9 cellular contexts compared by ENCODE assay signal in the genomic region with DNA sequence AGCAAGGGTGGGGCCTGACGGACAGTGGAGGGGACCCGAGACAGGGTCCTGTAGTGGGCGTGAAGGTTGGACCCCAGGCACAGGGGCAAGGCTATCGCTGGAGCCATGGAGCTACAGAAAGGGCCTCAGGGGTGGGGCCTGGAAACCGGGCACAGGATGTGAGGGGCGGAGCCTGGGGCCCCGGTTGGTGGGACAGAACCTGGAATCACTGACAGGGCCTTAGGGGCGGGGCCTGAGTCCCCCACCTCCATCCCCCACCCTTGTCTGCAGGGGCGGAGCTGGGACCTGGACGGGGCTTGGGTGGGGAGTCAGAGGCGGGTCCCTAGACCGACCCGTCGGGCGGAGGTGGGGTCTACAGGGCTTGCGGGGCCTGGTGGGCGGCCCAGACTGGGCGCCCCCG. TPM values are rescaled to one million over a fixed set of nuclear protein-coding genes. Genes with fewer than 3 reads are reported as not detected.
DNase-seq lines count a peak whose midpoint lies in the region; FAIRE-seq and TF ChIP-seq lines count a peak whose summit lies in the region.
"Had no signal": no experiment of that assay in that cellular context is flagged by ENCODE, and none has a peak within 500 bp of the region (broad histone marks: within the 10 kb centered on the region; RNA-seq: fewer than 3 reads in every experiment).

No MANE protein-coding gene starts in this region.

- in situ Hi-C loops in astrocyte of the spinal cord (cut with HindIII; ENCODE audit: low sequenced_read_pairs) = no loop called here

- peak; percentile 21 for DNase-seq in stimulated activated CD4-positive, alpha-beta T cell treated with anti-CD3 and anti-CD28 coated beads, Interleukin-12 subunit alpha, Interleukin-12 subunit beta, amount 100 ng/mL, for 4 hours
- no peak for DNase-seq in stimulated activated CD4-positive, alpha-beta T cell treated with anti-CD3 and anti-CD28 coated beads, Interleukin-4, amount 100 ng/mL, for 24 hours
- peak; percentile 26 for DNase-seq in astrocyte of the spinal cord (ENCODE audit: low read depth, low spot score)
- DNase-seq in kidney epithelial cell (ENCODE audit: low read depth) = no peak
- peak; percentile 70 for DNase-seq in stomach
- no peak for DNase-seq in T-helper 2 cell
- no peak for DNase-seq in GM12891 (ENCODE audit: insufficient read length, low spot score)
- DNase-seq in activated effector memory CD4-positive, alpha-beta T cell treated with Interleukin-2 at 50 U/mL for 16 hours = no peak

- no peak for TF ChIP-seq EP300 in stomach (IDR thresholded peaks at IDR 0.05)

- peaks cover 17 to 26% (median 20%) of the 10 kb centered on the region in 4 donors for H3K4me1 ChIP-seq in stomach

- H3K4me3 ChIP-seq in astrocyte of the spinal cord (ENCODE audit: low read depth, low read length) = no peak overlapping the region
- peak overlapping the region; percentile 18 for H3K4me3 ChIP-seq in kidney epithelial cell (ENCODE audit: low read depth, low read length)
- peak overlapping the region; percentile 53 to 57 (median 54) for H3K4me3 ChIP-seq in stomach

- peak overlapping the region in 4 of 5 donors; percentile 59 to 82 (median 76) for H3K27ac ChIP-seq in stomach

- TF ChIP-seq POLR2A in stomach (IDR thresholded peaks at IDR 0.05) = no peak
- no peak for TF ChIP-seq POLR2A in GM12891 (IDR thresholded peaks at IDR 0.05; ENCODE audit: low read depth, low read length)

- intact Hi-C loops in stomach (cut with DNase I; ENCODE audit: low total_unique reads) = no loop called here

- H3K9me3 ChIP-seq in stomach = no peaks in the 10 kb centered on the region

- WGBS in stomach, 5 donors = 10 to 27% (median 14%) methylated on average over 8 to 19 of the region's 19 CpGs

- H3K36me3 ChIP-seq in kidney epithelial cell (ENCODE audit: control insufficient read depth, insufficient read depth, low read length) = no peaks in the 10 kb centered on the region
- peaks cover 7 to 70% (median 64%) of the 10 kb centered on the region in 4 donors for H3K36me3 ChIP-seq in stomach

- H3K27me3 ChIP-seq in kidney epithelial cell (ENCODE audit: control insufficient read depth, insufficient read depth, low read length) (no peaks in the 10 kb centered on the region), stomach (no peaks in the 10 kb centered on the region)

- no peak for FAIRE-seq in GM12891 (lab: Jason Lieb, UNC)

- TF ChIP-seq CTCF in astrocyte of the spinal cord (IDR thresholded peaks at IDR 0.05; ENCODE audit: low read depth, low read length) (no peak), kidney epithelial cell (IDR thresholded peaks at IDR 0.05; ENCODE audit: insufficient read depth, low read length, poor library complexity, severe bottlenecking) (no peak), stomach (IDR thresholded peaks at IDR 0.05) (no peak)

TF ChIP-seq in GM12891, 5 proteins besides CTCF, POLR2A, EP300 and RAD21:
- TF ChIP-seq PAX5 (IDR thresholded peaks at IDR 0.05; ENCODE audit: insufficient read depth, low read length, severe bottlenecking) = no peak
- TF ChIP-seq POU2F2 (IDR thresholded peaks at IDR 0.05; ENCODE audit: low read depth, low read length) = no peak
- TF ChIP-seq SPI1 (IDR thresholded peaks at IDR 0.05; ENCODE audit: low read depth, low read length) = no peak
- TF ChIP-seq TAF1 (IDR thresholded peaks at IDR 0.05; ENCODE audit: low read depth, low read length) = no peak
- TF ChIP-seq POLR2AphosphoS5 (IDR thresholded peaks at IDR 0.05; ENCODE audit: low read depth, low read length) = no peak

RNA-seq across cellular contexts. Expression of gene DCAF15, which starts 26.0 kb away (rescaled TPM):
- total RNA-seq in kidney epithelial cell = 23.7 and 37.2 TPM in 2 replicates
- total RNA-seq in stomach = 10 to 100 TPM in 2 of 5 donors, 1 to 10 TPM in 3; 7.1 to 37.3 (median 9.8) TPM
- polyA plus RNA-seq in stomach = 10 to 100 TPM; 21.2 to 32.9 (median 31.3) TPM
- 30.0 TPM for polyA plus RNA-seq in GM12891 (2012; ENCODE audit: low read depth, missing spikeins)

RNA-seq across cellular contexts. Expression of gene RFX1, which starts 27.8 kb away (rescaled TPM):
- total RNA-seq in kidney epithelial cell (6.8 and 7.0 TPM in 2 replicates), stomach (10 to 100 TPM in 1 of 5 donors, 1 to 10 TPM in 3, under 1 TPM in 1; 0.58 to 27.2 (median 2.6) TPM)
- 1 to 10 TPM; 3.1 to 6.0 (median 3.6) TPM for polyA plus RNA-seq in stomach
- 3.4 TPM for polyA plus RNA-seq in GM12891 (2012; ENCODE audit: low read depth, missing spikeins)

RNA-seq across cellular contexts. Expression of gene PODNL1, which starts 40.1 kb away (rescaled TPM):
- total RNA-seq in kidney epithelial cell (not detected in 2 replicates), stomach (not detected)
- polyA plus RNA-seq in stomach = 1 to 10 TPM in 2 of 3 donors, under 1 TPM in 1; 0.92 to 3.4 (median 1.3) TPM
- 0.08 TPM for polyA plus RNA-seq in GM12891 (2012; ENCODE audit: low read depth, missing spikeins)

RNA-seq across cellular contexts. Expression of gene RLN3, which starts 49.6 kb away (rescaled TPM):
- total RNA-seq in kidney epithelial cell = not detected in 2 replicates
- not detected for total RNA-seq in stomach
- polyA plus RNA-seq in stomach = not detected
- not detected for polyA plus RNA-seq in GM12891 (2012; ENCODE audit: low read depth, missing spikeins)
- total RNA-seq: T-helper 1 cell treated with Interleukin-12 subunit alpha and Interleukin-12 subunit beta and Interleukin-4 antibody, amounts not matched to agents 30 ng/mL and 1 ng/mL, for 36 hours had no signal

RNA-seq across cellular contexts. Expression of gene IL27RA, which starts 53.3 kb away (rescaled TPM):
- total RNA-seq in kidney epithelial cell = 4.1 and 7.5 TPM in 2 replicates
- total RNA-seq in stomach = 10 to 100 TPM in 1 of 5 donors, 1 to 10 TPM in 2, not detected in 2; 2.3 to 11.1 (median 4.0) TPM
- polyA plus RNA-seq in stomach = 1 to 10 TPM; 1.1 to 2.6 (median 1.5) TPM
- 18.4 TPM for polyA plus RNA-seq in GM12891 (2012; ENCODE audit: low read depth, missing spikeins)

Comparison
In these comparisons a context has a peak if more than half of its experiments do, and no peak if none do; other contexts are left out.
1. DNase-seq: peak in stimulated activated CD4-positive, alpha-beta T cell treated with anti-CD3 and anti-CD28 coated beads, Interleukin-12 subunit alpha, Interleukin-12 subunit beta, amount 100 ng/mL, for 4 hours (single experiment), astrocyte of the spinal cord (single experiment) and stomach (single experiment); none in stimulated activated CD4-positive, alpha-beta T cell treated with anti-CD3 and anti-CD28 coated beads, Interleukin-4, amount 100 ng/mL, for 24 hours (single experiment), kidney epithelial cell (single experiment), T-helper 2 cell (0 of 5), GM12891 (single experiment) and activated effector memory CD4-positive, alpha-beta T cell treated with Interleukin-2 at 50 U/mL for 16 hours (single experiment).